Comparison of ENCODE assay signal across 10 cellular contexts in genomic region chr16:50259334-50260205, GRCh38. TPM values are rescaled to one million over a fixed set of nuclear protein-coding genes. Genes with fewer than 3 reads are reported as not detected.
DNase-seq lines count a peak whose midpoint lies in the region; TF ChIP-seq lines count a peak whose summit lies in the region.
"Had no signal": no experiment of that assay in that cellular context is flagged by ENCODE, and none has a peak within 500 bp of the region (broad histone marks: within the 10 kb centered on the region; RNA-seq: fewer than 3 reads in every experiment).

No MANE protein-coding gene starts in this region.

- H3K79me2 ChIP-seq in ACC112 (ENCODE audit: control insufficient read depth, insufficient read depth, low read length, unreplicated experiment) (no peaks in the 10 kb centered on the region), Karpas-422 (ENCODE audit: low read length) (no peaks in the 10 kb centered on the region)

- H3K9me2 ChIP-seq in Karpas-422 (replicated peaks; ENCODE audit: insufficient read depth, low read length), result no peaks in the 10 kb centered on the region

- peaks cover 21% of the 10 kb centered on the region for H3K4me1 ChIP-seq in ACC112 (ENCODE audit: control insufficient read depth, insufficient read depth, low read length, unreplicated experiment)
- H3K4me1 ChIP-seq in Karpas-422 (ENCODE audit: low read length), result peaks cover 8% of the 10 kb centered on the region

- H3K27me3 ChIP-seq in ACC112 (ENCODE audit: insufficient read depth, low read length) (no peaks in the 10 kb centered on the region), Karpas-422 (ENCODE audit: low read length) (no peaks in the 10 kb centered on the region)

- peak overlapping the region in 3 of 5 experiments; percentile 17 to 82 (median 75) for H3K27ac Mint-ChIP-seq in brain
- H3K27ac Mint-ChIP-seq in activated CD4-positive, alpha-beta memory T cell treated with anti-CD3 and anti-CD28 coated beads for 36 hours, result no peak overlapping the region
- H3K27ac Mint-ChIP-seq: activated naive CD8-positive, alpha-beta T cell treated with anti-CD3 and anti-CD28 coated beads, Interleukin-2, amount 10 ng/mL, durations not matched to agents 7 days and 5 days; memory B cell had no signal

- CTCF ChIA-PET in activated CD4-positive, alpha-beta memory T cell treated with anti-CD3 and anti-CD28 coated beads for 36 hours (lab: Charles Lee), result interaction anchor here (0.9 to 1.1 kb wide), 3 partner anchors 14 to 68 kb away, joined by 3 read pairs; no protein-coding TSS in a partner anchor

- H3K4me3 ChIP-seq in ACC112 (ENCODE audit: low read depth, low read length) (peak overlapping the region; percentile 18; the same call in 1 of the 2 replicates), Karpas-422 (ENCODE audit: low read length) (no peak overlapping the region)

- H3K9ac ChIP-seq in Karpas-422 (ENCODE audit: low read length), result no peak overlapping the region

- no peaks in the 10 kb centered on the region for H4K20me1 ChIP-seq in Karpas-422 (ENCODE audit: insufficient read depth, low read depth, low read length)

- H2AFZ ChIP-seq in ACC112 (ENCODE audit: low read length, unreplicated experiment) (peak overlapping the region; percentile 72), Karpas-422 (ENCODE audit: low read length) (no peak overlapping the region)

- peak overlapping the region in 2 of 5 experiments; percentile 18 to 56 for H3K4me3 Mint-ChIP-seq in brain
- H3K4me3 Mint-ChIP-seq in activated CD4-positive, alpha-beta memory T cell treated with anti-CD3 and anti-CD28 coated beads for 36 hours, result no peak overlapping the region
- H3K4me3 Mint-ChIP-seq: activated naive CD8-positive, alpha-beta T cell treated with anti-CD3 and anti-CD28 coated beads, Interleukin-2, amount 10 ng/mL, durations not matched to agents 7 days and 5 days; memory B cell had no signal

- H3K36me3 Mint-ChIP-seq in brain, result no peaks in the 10 kb centered on the region
- H3K36me3 Mint-ChIP-seq in activated CD4-positive, alpha-beta memory T cell treated with anti-CD3 and anti-CD28 coated beads for 36 hours, result peaks cover 2% of the 10 kb centered on the region
- H3K36me3 Mint-ChIP-seq: memory B cell had no signal

- no peak for TF ChIP-seq CTCF in brain (conservative IDR thresholded peaks at IDR 0.05)

- no peak overlapping the region for H3K4me2 ChIP-seq in Karpas-422 (ENCODE audit: low read depth, low read length, poor library complexity, severe bottlenecking)

- H3K36me3 ChIP-seq in ACC112 (ENCODE audit: insufficient read depth, low read length) (no peaks in the 10 kb centered on the region), Karpas-422 (ENCODE audit: insufficient read depth, low read length) (no peaks in the 10 kb centered on the region)

- POLR2A ChIA-PET in activated CD4-positive, alpha-beta memory T cell treated with anti-CD3 and anti-CD28 coated beads for 36 hours (lab: Charles Lee), result no interaction called here

- DNase-seq in NCI-H146 treated with DMSO at 0.1 percent for 48 hours (lab: John Stamatoyannopoulos, UW; ENCODE audit: unreplicated experiment), result peak; percentile 14
- DNase-seq in mesenteric fat pad (ENCODE audit: low spot score), result peak; percentile 89
- DNase-seq in Karpas-422, result no peak
- no peak for DNase-seq in cortex of kidney (lab: John Stamatoyannopoulos, UW)
- DNase-seq in cerebellar cortex (ENCODE audit: low spot score), result no peak
- no peak for DNase-seq in activated CD4-positive, alpha-beta memory T cell treated with anti-CD3 and anti-CD28 coated beads for 36 hours
- DNase-seq: activated naive CD8-positive, alpha-beta T cell treated with anti-CD3 and anti-CD28 coated beads, Interleukin-2, amount 10 ng/mL, durations not matched to agents 7 days and 5 days had no signal

- H3K4me1 Mint-ChIP-seq in brain, result peaks cover 36% of the 10 kb centered on the region
- H3K4me1 Mint-ChIP-seq in activated CD4-positive, alpha-beta memory T cell treated with anti-CD3 and anti-CD28 coated beads for 36 hours (ENCODE audit: low read depth), result peaks cover 18% of the 10 kb centered on the region

- intact Hi-C loops in activated CD4-positive, alpha-beta memory T cell treated with anti-CD3 and anti-CD28 coated beads for 36 hours (cut with micrococcal nuclease), result loop anchor here (10.0 kb wide), 1 partner anchor 1645 kb away; the partner anchor contains the start of gene N4BP1

- H3K27me3 Mint-ChIP-seq in brain, result peaks cover 26% of the 10 kb centered on the region
- no peaks in the 10 kb centered on the region for H3K27me3 Mint-ChIP-seq in activated CD4-positive, alpha-beta memory T cell treated with anti-CD3 and anti-CD28 coated beads for 36 hours

- H3K9me3 Mint-ChIP-seq in brain, result peaks cover 0 to 7% (median 2%) of the 10 kb centered on the region in 5 experiments
- H3K9me3 Mint-ChIP-seq in activated CD4-positive, alpha-beta memory T cell treated with anti-CD3 and anti-CD28 coated beads for 36 hours, result no peaks in the 10 kb centered on the region
- H3K9me3 Mint-ChIP-seq: activated naive CD8-positive, alpha-beta T cell treated with anti-CD3 and anti-CD28 coated beads, Interleukin-2, amount 10 ng/mL, durations not matched to agents 7 days and 5 days; memory B cell had no signal

- H3K27ac ChIP-seq in ACC112 (ENCODE audit: low read depth, low read length) (peak overlapping the region; percentile 41), Karpas-422 (ENCODE audit: low read length) (no peak overlapping the region)

- H3K9me3 ChIP-seq in Karpas-422 (ENCODE audit: low read length), result no peaks in the 10 kb centered on the region

RNA-seq across cellular contexts. Expression of gene ADCY7, which starts 6.8 kb away (rescaled TPM):
- polyA plus RNA-seq in brain (ENCODE audit: insufficient read depth, low read depth, low replicate concordance), result 0.66 TPM
- total RNA-seq in mesenteric fat pad, result 26.8 TPM
- 27.5 and 45.5 TPM in 2 replicates for total RNA-seq in Karpas-422 (2014; rRNA removed; shearing (Covaris generic); ENCODE audit: low replicate concordance)
- total RNA-seq in activated CD4-positive, alpha-beta memory T cell treated with anti-CD3 and anti-CD28 coated beads for 36 hours, result 100 to 1,000 TPM in 1 of 2 experiments, 10 to 100 TPM in 1; 100.0 to 107 TPM

Comparison
In these comparisons a context has a peak if more than half of its experiments do, and no peak if none do; other contexts are left out.
1. DNase-seq: peak in NCI-H146 treated with DMSO at 0.1 percent for 48 hours (single experiment) and mesenteric fat pad (single experiment); none in Karpas-422 (single experiment), cortex of kidney (single experiment), cerebellar cortex (single experiment) and activated CD4-positive, alpha-beta memory T cell treated with anti-CD3 and anti-CD28 coated beads for 36 hours (single experiment).